ENCODE assay signal across 14 cellular contexts in the genomic region with DNA sequence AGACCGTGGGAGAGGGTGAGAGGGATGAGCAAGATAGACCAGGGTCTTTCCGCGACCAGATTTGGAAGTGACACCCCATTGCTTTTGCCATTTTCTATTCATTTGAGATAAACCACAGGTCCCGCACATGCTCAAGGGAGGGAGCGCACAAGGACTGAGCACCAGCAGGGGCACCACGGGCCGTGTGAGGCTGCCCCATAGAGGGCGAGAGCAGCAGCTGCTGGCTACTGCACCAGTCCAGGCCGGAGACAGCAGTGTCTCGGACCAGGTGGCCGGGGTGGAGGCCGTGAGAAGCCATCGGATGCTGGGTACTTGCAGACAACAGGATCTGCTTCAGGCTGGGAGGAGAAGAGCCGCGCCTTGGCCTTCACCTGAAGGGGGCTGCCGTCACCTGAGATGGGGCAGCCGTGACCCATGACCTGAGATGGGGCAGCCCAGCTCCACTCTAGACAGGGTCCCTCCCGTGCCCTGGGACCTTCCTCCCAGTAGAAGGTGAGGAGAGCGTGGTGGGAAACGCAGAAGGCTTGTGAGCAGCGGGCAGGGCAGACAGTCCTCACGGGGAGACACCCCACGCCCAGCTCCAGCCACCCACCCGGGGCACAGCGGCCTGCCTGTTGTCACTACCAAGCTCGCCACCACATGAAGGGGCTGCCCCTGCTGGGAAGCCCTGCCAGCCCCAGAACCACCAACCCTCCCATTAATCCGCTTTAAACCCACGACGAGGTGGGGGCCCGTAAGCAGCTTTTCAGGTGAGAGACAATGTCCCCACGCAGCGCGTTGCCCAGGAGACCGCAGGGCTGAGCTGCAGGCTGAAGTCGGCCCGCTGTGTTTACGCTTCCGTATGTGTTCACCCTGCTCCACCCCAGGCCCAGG.
DNase-seq lines count a peak whose midpoint lies in the region; ATAC-seq and TF ChIP-seq lines count a peak whose summit lies in the region.
"Had no signal": no experiment of that assay in that cellular context is flagged by ENCODE, and none has a peak within 500 bp of the region (broad histone marks: within the 10 kb centered on the region; RNA-seq: fewer than 3 reads in every experiment).

No MANE protein-coding gene starts in this region.

- H3K36me3 ChIP-seq in HUES6 (ENCODE audit: control insufficient read depth, insufficient read depth, low read length) (no peaks in the 10 kb centered on the region), body of pancreas (replicated peaks in 1 of 2; ENCODE audit: insufficient read depth in 1 of 2, low read depth in 2 of 2) (no peaks in the 10 kb centered on the region), PC-9 (ENCODE audit: low read depth) (no peaks in the 10 kb centered on the region)
- H3K36me3 ChIP-seq: esophagus squamous epithelium, neutrophil had no signal

- H3K27ac ChIP-seq in HUES6 (ENCODE audit: low read depth, low read length) (no peak overlapping the region), body of pancreas (peak overlapping the region; percentile 90 to 98 (median 96)), PC-9 (no peak overlapping the region)
- H3K27ac ChIP-seq: GM23248, neutrophil had no signal

- no peaks in the 10 kb centered on the region for H3K9me2 ChIP-seq in PC-9 (ENCODE audit: insufficient read depth)

- peak; percentile 30 for DNase-seq in COLO668 (lab: John Stamatoyannopoulos, UW; ENCODE audit: unreplicated experiment)
- DNase-seq in body of pancreas = peak; percentile 75 to 86 (median 83)
- peak; percentile 37 for DNase-seq in myocyte (ENCODE audit: low read depth)
- DNase-seq in PC-9 = no peak
- DNase-seq in nucleus accumbens (lab: John Stamatoyannopoulos, UW) = no peak
- DNase-seq: activated CD8-positive, alpha-beta T cell treated with anti-CD3 and anti-CD28 coated beads for 36 hours; CD8-positive, alpha-beta T cell; esophagus squamous epithelium; GM23248; NCI-H1105 had no signal

- no peaks in the 10 kb centered on the region; the same call in 1 of the 2 replicates for H4K20me1 ChIP-seq in PC-9 (ENCODE audit: insufficient read depth)

- CTCF ChIA-PET in PC-9 (lab: Charles Lee) = no interaction called here

- H3K4me2 ChIP-seq in PC-9 = no peak overlapping the region

- peaks cover 32% of the 10 kb centered on the region for H3K4me1 ChIP-seq in HUES6 (ENCODE audit: control insufficient read depth, insufficient read depth, low read length)
- H3K4me1 ChIP-seq in body of pancreas = peaks cover 61% of the 10 kb centered on the region
- H3K4me1 ChIP-seq in PC-9 (replicated peaks; ENCODE audit: insufficient read depth) = peaks cover 5% of the 10 kb centered on the region; the same call in 1 of the 2 replicates

- H3K79me2 ChIP-seq in PC-9 (ENCODE audit: low read depth) = no peaks in the 10 kb centered on the region

- ATAC-seq in body of pancreas = peak; percentile 60
- no peak for ATAC-seq in HG02884 (IDR thresholded peaks at IDR 0.05; ENCODE audit: unreplicated experiment)
- no peak for ATAC-seq in GM18498 (IDR thresholded peaks at IDR 0.05; ENCODE audit: unreplicated experiment)
- ATAC-seq: activated CD8-positive, alpha-beta T cell treated with anti-CD3 and anti-CD28 coated beads for 36 hours; CD8-positive, alpha-beta T cell had no signal

- TF ChIP-seq POLR2A in body of pancreas (IDR thresholded peaks at IDR 0.05) = no peak

- 34 to 53% methylated on average over 18 to 32 of the region's 38 CpGs for WGBS in body of pancreas, 2 donors

- peaks cover 96% of the 10 kb centered on the region for H3K27me3 ChIP-seq in HUES6 (ENCODE audit: control insufficient read depth, insufficient read depth, low read length)
- H3K27me3 ChIP-seq in body of pancreas = no peaks in the 10 kb centered on the region
- peaks cover 95% of the 10 kb centered on the region for H3K27me3 ChIP-seq in PC-9 (ENCODE audit: insufficient read depth, low read depth)

- H3K4me3 ChIP-seq in HUES6 (ENCODE audit: low read depth, low read length) (peak overlapping the region; percentile 47; the same call in 1 of the 2 replicates), body of pancreas (no peak overlapping the region), PC-9 (no peak overlapping the region)
- H3K4me3 ChIP-seq: GM23248 had no signal

- POLR2A ChIA-PET in PC-9 (lab: Charles Lee; ENCODE audit: unreplicated experiment) = no interaction called here

- H3K9me3 ChIP-seq in HUES6 (ENCODE audit: control insufficient read depth, insufficient read depth, low read depth, low read length) = peaks cover 19% of the 10 kb centered on the region
- no peaks in the 10 kb centered on the region for H3K9me3 ChIP-seq in body of pancreas
- no peaks in the 10 kb centered on the region for H3K9me3 ChIP-seq in PC-9 (ENCODE audit: insufficient read depth, low read depth)
- H3K9me3 ChIP-seq: neutrophil had no signal

- no peak overlapping the region for H3K9ac ChIP-seq in HUES6 (ENCODE audit: low read length)
- H3K9ac ChIP-seq: GM23248 had no signal

- intact Hi-C loops in body of pancreas (cut with DNase I) (no loop called here), PC-9 (cut with micrococcal nuclease; ENCODE audit: unreplicated experiment) (no loop called here)

- BruUV-seq in PC-9 (replicated peaks; lab: Mats Ljungman, UMichigan) = no TSS peak

- no peaks in the 10 kb centered on the region; the same call in 1 of the 2 replicates for H3F3A ChIP-seq in PC-9 (ENCODE audit: insufficient read depth, low read depth)

- no peak for TF ChIP-seq CTCF in body of pancreas (IDR thresholded peaks at IDR 0.05)
- TF ChIP-seq CTCF in PC-9 (conservative IDR thresholded peaks at IDR 0.05) = no peak

- no peak overlapping the region for H2AFZ ChIP-seq in PC-9
- H2AFZ ChIP-seq: GM23248 had no signal

Comparison
In these comparisons a context has a peak if more than half of its experiments do, and no peak if none do; other contexts are left out.
1. DNase-seq: peak in COLO668 (single experiment), body of pancreas (4 of 4) and myocyte (single experiment); none in PC-9 (0 of 2) and nucleus accumbens (0 of 56).
2. H3K27ac ChIP-seq: peak in body of pancreas (4 of 4); none in HUES6 (single experiment) and PC-9 (single experiment).